In genomic region chr12:56257071-56257470, GRCh38 we compare ENCODE assay signal across 8 cellular contexts. TPM values are rescaled to one million over a fixed set of nuclear protein-coding genes. Genes with fewer than 3 reads are reported as not detected.
DNase-seq lines count a peak whose midpoint lies in the region; ATAC-seq and TF ChIP-seq lines count a peak whose summit lies in the region.

No MANE protein-coding gene starts in this region.

- no peaks in the 10 kb centered on the region for H3K27me3 ChIP-seq in A673 (replicated peaks; ENCODE audit: insufficient read depth, low read depth, low read length, poor library complexity)
- no peaks in the 10 kb centered on the region for H3K27me3 ChIP-seq in naive thymus-derived CD4-positive, alpha-beta T cell (ENCODE audit: control insufficient read depth in 2 of 2, insufficient read depth in 2 of 2, low read length in 2 of 2)

- H3K4me3 ChIP-seq in A673 (ENCODE audit: low read depth, low read length, poor library complexity, severe bottlenecking) = peak overlapping the region; percentile 99
- H3K4me3 ChIP-seq in naive thymus-derived CD4-positive, alpha-beta T cell (ENCODE audit: low read length) = peak overlapping the region; percentile 99

- TF ChIP-seq CTCF in A673 (conservative IDR thresholded peaks at IDR 0.05; ENCODE audit: low read depth, low read length) (no peak), chondrocyte (IDR thresholded peaks at IDR 0.05) (no peak)

- no peaks in the 10 kb centered on the region for H3K27me3 Mint-ChIP-seq in IgD-negative memory B cell
- H3K27me3 Mint-ChIP-seq in chondrocyte (ENCODE audit: low read depth) = no peaks in the 10 kb centered on the region
- H3K27me3 Mint-ChIP-seq in naive thymus-derived CD4-positive, alpha-beta T cell = peaks cover 0 to 2% (median 0%) of the 10 kb centered on the region in 5 donors

- H3K27ac Mint-ChIP-seq in IgD-negative memory B cell (peak overlapping the region in 2 of 3 donors; percentile 79 to 85), chondrocyte (ENCODE audit: unreplicated experiment) (peak overlapping the region; percentile 82)
- peak overlapping the region in 8 of 9 donors; percentile 32 to 86 (median 70) for H3K27ac Mint-ChIP-seq in naive thymus-derived CD4-positive, alpha-beta T cell

- H3K9me3 Mint-ChIP-seq in IgD-negative memory B cell = no peaks in the 10 kb centered on the region
- no peaks in the 10 kb centered on the region for H3K9me3 Mint-ChIP-seq in chondrocyte (ENCODE audit: low read depth)
- H3K9me3 Mint-ChIP-seq in naive thymus-derived CD4-positive, alpha-beta T cell = no peaks in the 10 kb centered on the region

- BruUV-seq in A673 (replicated peaks; lab: Mats Ljungman, UMichigan) = no TSS peak

- peaks cover 20% of the 10 kb centered on the region for H3K4me1 ChIP-seq in A673 (ENCODE audit: insufficient read depth, low read length, poor library complexity, severe bottlenecking)
- peaks cover 18 to 19% of the 10 kb centered on the region in 2 donors for H3K4me1 ChIP-seq in naive thymus-derived CD4-positive, alpha-beta T cell (ENCODE audit: control insufficient read depth in 2 of 2, insufficient read depth in 2 of 2, low read length in 2 of 2)

- H3K4me1 Mint-ChIP-seq in IgD-negative memory B cell = peaks cover 6 to 14% (median 14%) of the 10 kb centered on the region in 3 donors
- H3K4me1 Mint-ChIP-seq in chondrocyte (ENCODE audit: low read depth) = peaks cover 30% of the 10 kb centered on the region
- H3K4me1 Mint-ChIP-seq in naive thymus-derived CD4-positive, alpha-beta T cell = peaks cover 13 to 27% (median 22%) of the 10 kb centered on the region in 7 donors

- peak overlapping the region; percentile 91 for H3K27ac ChIP-seq in A673 (ENCODE audit: low read depth, low read length, poor library complexity, severe bottlenecking)
- peak overlapping the region; percentile 90 for H3K27ac ChIP-seq in naive thymus-derived CD4-positive, alpha-beta T cell (ENCODE audit: low read depth, low read length)

- intact Hi-C loops in A673 (cut with micrococcal nuclease; ENCODE audit: unreplicated experiment) = loop anchor here (5.0 kb wide), 1 partner anchor 35 kb away; the partner anchor contains the start of genes NABP2 and RNF41
- intact Hi-C loops in naive thymus-derived CD4-positive, alpha-beta T cell (cut with micrococcal nuclease) = loop anchor here in 1 of 2 donors (5.0 kb wide), 1 partner anchor 50 kb away; no protein-coding TSS in a partner anchor

- H3K36me3 Mint-ChIP-seq in IgD-negative memory B cell (peaks cover 4% of the 10 kb centered on the region), chondrocyte (ENCODE audit: low read depth) (peaks cover 30% of the 10 kb centered on the region)
- H3K36me3 Mint-ChIP-seq in naive thymus-derived CD4-positive, alpha-beta T cell = peaks cover 0 to 33% (median 6%) of the 10 kb centered on the region in 5 donors

- CTCF ChIA-PET in A673 (lab: Charles Lee) = interaction anchor here (1.4 kb wide), 1 partner anchor 9 kb away, joined by 4 read pairs; no protein-coding TSS in a partner anchor
- CTCF ChIA-PET in naive thymus-derived CD4-positive, alpha-beta T cell (lab: Charles Lee) = interaction anchor here (0.8 to 1.7 kb wide), 6 partner anchors 10 to 207 kb away, joined by 3 to 10 read pairs (median 4); partner anchors contain the start of genes COQ10A and RNF41

- H3K4me3 Mint-ChIP-seq in IgD-negative memory B cell = peak overlapping the region; percentile 74 to 95 (median 85)
- H3K4me3 Mint-ChIP-seq in chondrocyte (ENCODE audit: unreplicated experiment) = peak overlapping the region; percentile 92
- peak overlapping the region; percentile 70 to 94 (median 85) for H3K4me3 Mint-ChIP-seq in naive thymus-derived CD4-positive, alpha-beta T cell

- H3K9me3 ChIP-seq in A673 (ENCODE audit: low read depth, low read length, poor library complexity, severe bottlenecking) = no peaks in the 10 kb centered on the region
- H3K9me3 ChIP-seq in naive thymus-derived CD4-positive, alpha-beta T cell (ENCODE audit: control insufficient read depth in 2 of 3, low read length in 3 of 3) = no peaks in the 10 kb centered on the region

- no peak for DNase-seq in A673 (ENCODE audit: low spot score)
- peak; percentile 36 for DNase-seq in chondrocyte (ENCODE audit: low spot score)
- no peak for DNase-seq in naive thymus-derived CD4-positive, alpha-beta T cell
- no peak for DNase-seq in NOMO-1 (lab: John Stamatoyannopoulos, UW; ENCODE audit: unreplicated experiment in 2 of 2)

- POLR2A ChIA-PET in A673 (lab: Charles Lee; ENCODE audit: low non-redundant PET) = interaction anchor here (0.6 to 0.9 kb wide), 2 partner anchors 11 to 137 kb away, joined by 3 read pairs; no protein-coding TSS in a partner anchor
- POLR2A ChIA-PET in naive thymus-derived CD4-positive, alpha-beta T cell (lab: Charles Lee) = interaction anchor here (0.8 to 2.5 kb wide), 9 partner anchors 10 to 440 kb away, joined by 3 to 7 read pairs (median 5); partner anchors contain the start of genes COQ10A, ORMDL2, SARNP and SMARCC2

- ATAC-seq in naive thymus-derived CD4-positive, alpha-beta T cell = no peak
- ATAC-seq in GM21447 (IDR thresholded peaks at IDR 0.05; ENCODE audit: unreplicated experiment) (no peak), HG03108 (IDR thresholded peaks at IDR 0.05; ENCODE audit: unreplicated experiment) (no peak), GM19452 (IDR thresholded peaks at IDR 0.05; ENCODE audit: unreplicated experiment) (no peak)

- H3K36me3 ChIP-seq in A673 (ENCODE audit: insufficient read depth, low read length, poor library complexity, severe bottlenecking) = peaks cover 50% of the 10 kb centered on the region
- H3K36me3 ChIP-seq in naive thymus-derived CD4-positive, alpha-beta T cell (ENCODE audit: control insufficient read depth in 2 of 3, insufficient read depth in 3 of 3, low read length in 3 of 3) = peaks cover 16 to 44% (median 23%) of the 10 kb centered on the region in 3 experiments

RNA-seq across cellular contexts. Expression of gene ANKRD52, which starts 1.1 kb away (rescaled TPM):
- 74.6 and 74.7 TPM in 2 replicates for total RNA-seq in A673 (2021)
- polyA plus RNA-seq in IgD-negative memory B cell = 19.6 TPM
- 99.9 to 113 TPM (median 106 TPM) in 3 replicates for total RNA-seq in chondrocyte
- total RNA-seq in naive thymus-derived CD4-positive, alpha-beta T cell = 10 to 100 TPM; 26.9 to 64.4 (median 40.7) TPM
- polyA plus RNA-seq in naive thymus-derived CD4-positive, alpha-beta T cell = 1 to 10 TPM; 5.1 to 8.2 TPM

RNA-seq across cellular contexts. Expression of gene COQ10A, which starts 9.7 kb away (rescaled TPM):
- total RNA-seq in A673 (2021) (13.6 and 17.0 TPM in 2 replicates), chondrocyte (9.0 to 15.6 TPM (median 9.8 TPM) in 3 replicates)
- polyA plus RNA-seq in IgD-negative memory B cell = 15.1 TPM
- 10 to 100 TPM; 22.5 to 39.4 (median 31.5) TPM for total RNA-seq in naive thymus-derived CD4-positive, alpha-beta T cell
- 10 to 100 TPM in 1 of 2 donors, 1 to 10 TPM in 1; 9.7 to 11.5 TPM for polyA plus RNA-seq in naive thymus-derived CD4-positive, alpha-beta T cell

RNA-seq across cellular contexts. Expression of gene SLC39A5, which starts 27.2 kb away (rescaled TPM):
- total RNA-seq in A673 (2021) (0.85 TPM in 1 of 2 replicates, not detected in the other), chondrocyte (0.41 to 0.68 TPM (median 0.47 TPM) in 3 replicates)
- not detected for polyA plus RNA-seq in IgD-negative memory B cell
- 1 to 10 TPM in 1 of 5 experiments, under 1 TPM in 2, not detected in 2; 0.43 to 1.2 (median 0.77) TPM for total RNA-seq in naive thymus-derived CD4-positive, alpha-beta T cell
- polyA plus RNA-seq in naive thymus-derived CD4-positive, alpha-beta T cell = not detected

RNA-seq across cellular contexts. Expression of gene NABP2, which starts 32.9 kb away (rescaled TPM):
- total RNA-seq in A673 (2021) (67.5 and 73.2 TPM in 2 replicates), chondrocyte (36.6 to 50.7 TPM (median 38.7 TPM) in 3 replicates)
- 6.5 TPM for polyA plus RNA-seq in IgD-negative memory B cell
- 10 to 100 TPM in 3 of 5 experiments, 1 to 10 TPM in 2; 9.2 to 61.2 (median 11.8) TPM for total RNA-seq in naive thymus-derived CD4-positive, alpha-beta T cell
- 1 to 10 TPM; 1.0 to 1.6 TPM for polyA plus RNA-seq in naive thymus-derived CD4-positive, alpha-beta T cell

RNA-seq across cellular contexts. Expression of gene RNF41, which starts 35.3 kb away (rescaled TPM):
- total RNA-seq in A673 (2021) (48.1 and 49.5 TPM in 2 replicates), chondrocyte (59.2 to 103 TPM (median 99.7 TPM) in 3 replicates)
- polyA plus RNA-seq in IgD-negative memory B cell = 104 TPM
- total RNA-seq in naive thymus-derived CD4-positive, alpha-beta T cell = 10 to 100 TPM; 31.4 to 44.9 (median 43.1) TPM
- polyA plus RNA-seq in naive thymus-derived CD4-positive, alpha-beta T cell = 10 to 100 TPM; 29.4 to 45.8 TPM
